In genomic region chr9:97852001-97852398, GRCh38 we compare ENCODE assay signal across 15 cellular contexts. TPM values are rescaled to one million over a fixed set of nuclear protein-coding genes. Genes with fewer than 3 reads are reported as not detected.
DNase-seq lines count a peak whose midpoint lies in the region; ATAC-seq and TF ChIP-seq lines count a peak whose summit lies in the region.
"Had no signal": no experiment of that assay in that cellular context is flagged by ENCODE, and none has a peak within 500 bp of the region (broad histone marks: within the 10 kb centered on the region; RNA-seq: fewer than 3 reads in every experiment).

No MANE protein-coding gene starts in this region.

- peaks cover 9% of the 10 kb centered on the region for H3K4me1 ChIP-seq in endodermal cell (ENCODE audit: control insufficient read depth, insufficient read depth, low read length)

- peaks cover 100% of the 10 kb centered on the region for H3K27me3 ChIP-seq in endodermal cell (ENCODE audit: control insufficient read depth, insufficient read depth, low read length, poor library complexity, severe bottlenecking)
- H3K27me3 ChIP-seq: testis had no signal

- H3K9me3 Mint-ChIP-seq in HFFc6 (peaks cover 4% of the 10 kb centered on the region; the same call in 1 of the 2 replicates), endodermal cell (no peaks in the 10 kb centered on the region), neural crest cell (no peaks in the 10 kb centered on the region)
- H3K9me3 Mint-ChIP-seq in stimulated activated memory B cell treated with anti-CD40 and anti-IgM and Interleukin-4, amounts not matched to agents 10 μg/mL and 1 μg/mL and 100 μg/mL, for 72 hours: no peaks in the 10 kb centered on the region

- H3K4me3 Mint-ChIP-seq in HFFc6 (peak overlapping the region; percentile 77), endodermal cell (peak overlapping the region; percentile 28), neural crest cell (peak overlapping the region; percentile 54)
- H3K4me3 Mint-ChIP-seq in stimulated activated memory B cell treated with anti-CD40 and anti-IgM and Interleukin-4, amounts not matched to agents 10 μg/mL and 1 μg/mL and 100 μg/mL, for 72 hours: no peak overlapping the region

- H3K4me3 ChIP-seq in endodermal cell (ENCODE audit: low read length): no peak overlapping the region
- H3K4me3 ChIP-seq: testis had no signal

- H3K36me3 ChIP-seq in endodermal cell (ENCODE audit: control insufficient read depth, insufficient read depth, low read length): no peaks in the 10 kb centered on the region

- H3K36me3 Mint-ChIP-seq in HFFc6 (ENCODE audit: low read depth): peaks cover 29% of the 10 kb centered on the region
- H3K36me3 Mint-ChIP-seq in endodermal cell (ENCODE audit: low read depth): no peaks in the 10 kb centered on the region
- H3K36me3 Mint-ChIP-seq in neural crest cell (ENCODE audit: low read depth): peaks cover 3% of the 10 kb centered on the region
- no peaks in the 10 kb centered on the region for H3K36me3 Mint-ChIP-seq in stimulated activated memory B cell treated with anti-CD40 and anti-IgM and Interleukin-4, amounts not matched to agents 10 μg/mL and 1 μg/mL and 100 μg/mL, for 72 hours

- 2% methylated on average over 12 to 24 of the region's 24 CpGs for WGBS in endodermal cell (ENCODE audit: insufficient coverage in 1 of 2, insufficient read length in 1 of 2), 2 experiments

- H3K9me3 ChIP-seq in endodermal cell (ENCODE audit: control insufficient read depth, low read length): no peaks in the 10 kb centered on the region
- H3K9me3 ChIP-seq: testis had no signal

- peaks cover 35% of the 10 kb centered on the region for H3K27me3 Mint-ChIP-seq in HFFc6 (ENCODE audit: insufficient read depth)
- peaks cover 93% of the 10 kb centered on the region for H3K27me3 Mint-ChIP-seq in endodermal cell (ENCODE audit: insufficient read depth)
- H3K27me3 Mint-ChIP-seq in neural crest cell (ENCODE audit: low read depth): peaks cover 92% of the 10 kb centered on the region
- peaks cover 90% of the 10 kb centered on the region for H3K27me3 Mint-ChIP-seq in stimulated activated memory B cell treated with anti-CD40 and anti-IgM and Interleukin-4, amounts not matched to agents 10 μg/mL and 1 μg/mL and 100 μg/mL, for 72 hours

- peak; percentile 5 for DNase-seq in NCI-H510A treated with DMSO at 0.1 percent for 48 hours (lab: John Stamatoyannopoulos, UW)
- DNase-seq in NCI-H510A (lab: John Stamatoyannopoulos, UW): no peak
- no peak for DNase-seq in HFFc6
- peak; percentile 85 for DNase-seq in endodermal cell
- DNase-seq in neural crest cell (ENCODE audit: low read depth, low spot score): no peak
- DNase-seq in DMS114 treated with DMSO at 0.1 percent for 48 hours (lab: John Stamatoyannopoulos, UW; ENCODE audit: unreplicated experiment): no peak
- no peak for DNase-seq in GM13977 (ENCODE audit: low spot score)
- DNase-seq: activated naive CD4-positive, alpha-beta T cell treated with Interleukin-2 at 50 U/mL for 16 hours; NCI-H226; PC-3; small intestine; testis had no signal

- no peak overlapping the region for H3K27ac ChIP-seq in endodermal cell (ENCODE audit: low read depth, low read length)
- H3K27ac ChIP-seq: testis had no signal

- H3K4me1 Mint-ChIP-seq in HFFc6 (ENCODE audit: low read depth): peaks cover 67% of the 10 kb centered on the region
- peaks cover 9% of the 10 kb centered on the region for H3K4me1 Mint-ChIP-seq in endodermal cell
- peaks cover 3% of the 10 kb centered on the region for H3K4me1 Mint-ChIP-seq in neural crest cell
- peaks cover 31% of the 10 kb centered on the region for H3K4me1 Mint-ChIP-seq in stimulated activated memory B cell treated with anti-CD40 and anti-IgM and Interleukin-4, amounts not matched to agents 10 μg/mL and 1 μg/mL and 100 μg/mL, for 72 hours

- no peak for ATAC-seq in stimulated activated memory B cell treated with anti-CD40 and anti-IgM and Interleukin-4, amounts not matched to agents 10 μg/mL and 1 μg/mL and 100 μg/mL, for 72 hours
- ATAC-seq: PC-3 had no signal

- no peak overlapping the region for H3K9ac ChIP-seq in endodermal cell (ENCODE audit: extremely low read depth, low read length, poor library complexity, severe bottlenecking)

- TF ChIP-seq CTCF in HFFc6 (IDR thresholded peaks at IDR 0.05) (no peak), endodermal cell (conservative IDR thresholded peaks at IDR 0.05) (no peak), neural crest cell (conservative IDR thresholded peaks at IDR 0.05) (no peak), GM13977 (IDR thresholded peaks at IDR 0.05; ENCODE audit: extremely low read depth, insufficient read depth, missing control alignments) (no peak)

- H3K27ac Mint-ChIP-seq in HFFc6: peak overlapping the region; percentile 83
- H3K27ac Mint-ChIP-seq in endodermal cell: no peak overlapping the region
- no peak overlapping the region for H3K27ac Mint-ChIP-seq in neural crest cell (ENCODE audit: unreplicated experiment)
- H3K27ac Mint-ChIP-seq in stimulated activated memory B cell treated with anti-CD40 and anti-IgM and Interleukin-4, amounts not matched to agents 10 μg/mL and 1 μg/mL and 100 μg/mL, for 72 hours: no peak overlapping the region

- in situ Hi-C loops in GM13977 (cut with MboI; ENCODE audit: low pct_unique_long_range_greater_than_20kb, low sequenced_read_pairs, unreplicated experiment): no loop called here

RNA-seq across cellular contexts. Expression of gene FOXE1, which starts 1.0 kb away (rescaled TPM):
- total RNA-seq in HFFc6 (2021; fragmentation: NEBNext Ultra II Directional; extraction: Animal tissue kit (Norgen Biotek cat#: 25700)): 100 to 1,000 TPM in 4 of 6 experiments, 10 to 100 TPM in 2; 51.0 to 173 (median 158) TPM
- total RNA-seq in endodermal cell: not detected
- not detected for polyA plus RNA-seq in endodermal cell (2013, experiment 1 of 2)
- polyA plus RNA-seq in endodermal cell (2013, experiment 2 of 2): 0.21 TPM
- 0.09 TPM in 1 of 2 replicates, not detected in the other for total RNA-seq in neural crest cell
- total RNA-seq: A172, liver, PC-3 had no signal
- polyA plus RNA-seq: liver, small intestine had no signal

Comparison
In these comparisons a context has a peak if more than half of its experiments do, and no peak if none do; other contexts are left out.
1. DNase-seq: peak in NCI-H510A treated with DMSO at 0.1 percent for 48 hours (single experiment) and endodermal cell (single experiment); none in NCI-H510A (single experiment), HFFc6 (single experiment), neural crest cell (single experiment), DMS114 treated with DMSO at 0.1 percent for 48 hours (single experiment) and GM13977 (single experiment).
2. RNA of gene FOXE1, which starts 1.0 kb away (total RNA-seq): 51.0 to 173 TPM in HFFc6; 0.09 TPM in neural crest cell and not detected in endodermal cell; every median in the first group is over 10 times any median in the second.